ENCODE assay signal across 20 cellular contexts in the genomic region with DNA sequence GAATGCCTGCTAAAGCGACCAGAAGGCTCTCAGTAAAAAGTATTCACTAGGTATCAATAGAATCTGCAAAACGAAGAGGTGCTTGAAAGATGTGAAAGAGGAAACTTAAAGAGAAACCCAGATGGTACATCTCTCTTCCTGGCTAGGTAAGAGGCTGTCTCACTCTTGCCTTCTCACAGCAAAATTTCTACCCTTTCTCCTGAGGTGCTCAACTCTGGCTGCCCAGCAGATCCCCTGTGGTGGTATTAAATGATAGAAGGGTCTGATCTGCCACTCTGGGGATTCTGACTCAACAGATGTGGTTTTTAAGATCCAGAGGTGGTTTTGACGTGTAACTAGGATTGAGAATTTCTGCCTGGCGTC. TPM values are rescaled to one million over a fixed set of nuclear protein-coding genes. Genes with fewer than 3 reads are reported as not detected.
DNase-seq lines count a peak whose midpoint lies in the region; ATAC-seq lines count a peak whose summit lies in the region.
"Had no signal": no experiment of that assay in that cellular context is flagged by ENCODE, and none has a peak within 500 bp of the region (broad histone marks: within the 10 kb centered on the region; RNA-seq: fewer than 3 reads in every experiment).

No MANE protein-coding gene starts in this region.

- H3K9me3 Mint-ChIP-seq in CD4-positive, CD25-positive, alpha-beta regulatory T cell = peaks cover 0 to 4% (median 0%) of the 10 kb centered on the region in 7 donors
- no peaks in the 10 kb centered on the region for H3K9me3 Mint-ChIP-seq in T-helper 1 cell treated with Interleukin-12 subunit alpha and Interleukin-12 subunit beta and Interleukin-4 antibody, amounts not matched to agents 30 μg/mL and 1 μg/mL, for 36 hours
- H3K9me3 Mint-ChIP-seq: activated naive CD4-positive, alpha-beta T cell treated with anti-CD3 and anti-CD28 coated beads, Interleukin-2, amount 50 U/mL, for 24 hours; CD4-positive, alpha-beta memory T cell; central memory CD8-positive, alpha-beta T cell; neural crest cell had no signal

- ATAC-seq in CD4-positive, CD25-positive, alpha-beta regulatory T cell (ENCODE audit: low read depth in 2 of 2) = peak; percentile 28 to 53
- peak; percentile 65 for ATAC-seq in GM18498 (IDR thresholded peaks at IDR 0.05; ENCODE audit: unreplicated experiment)
- ATAC-seq: sciatic nerve had no signal

- H3K4me1 Mint-ChIP-seq in CD4-positive, CD25-positive, alpha-beta regulatory T cell = peaks cover 2 to 14% (median 8%) of the 10 kb centered on the region in 4 donors
- peaks cover 15% of the 10 kb centered on the region for H3K4me1 Mint-ChIP-seq in T-helper 1 cell treated with Interleukin-12 subunit alpha and Interleukin-12 subunit beta and Interleukin-4 antibody, amounts not matched to agents 30 μg/mL and 1 μg/mL, for 36 hours (ENCODE audit: low read depth)
- H3K4me1 Mint-ChIP-seq: central memory CD8-positive, alpha-beta T cell; neural crest cell had no signal

- H3K4me3 Mint-ChIP-seq in CD4-positive, CD25-positive, alpha-beta regulatory T cell = no peak overlapping the region
- peak overlapping the region; percentile 23 for H3K4me3 Mint-ChIP-seq in T-helper 1 cell treated with Interleukin-12 subunit alpha and Interleukin-12 subunit beta and Interleukin-4 antibody, amounts not matched to agents 30 μg/mL and 1 μg/mL, for 36 hours
- H3K4me3 Mint-ChIP-seq: activated naive CD4-positive, alpha-beta T cell treated with anti-CD3 and anti-CD28 coated beads, Interleukin-2, amount 50 U/mL, for 24 hours; central memory CD8-positive, alpha-beta T cell; neural crest cell had no signal

- WGBS in mesodermal cell (ENCODE audit: insufficient coverage in 2 of 2), 2 experiments = 83 to 86% methylated on average over 1 to 3 of the region's 4 CpGs

- peak in 1 of 3 donors; percentile 44 for DNase-seq in CD4-positive, CD25-positive, alpha-beta regulatory T cell
- DNase-seq in AG20443 (ENCODE audit: low spot score) (no peak), NCI-H2196 treated with DMSO at 0.1 percent for 48 hours (lab: John Stamatoyannopoulos, UW; ENCODE audit: unreplicated experiment) (no peak), NCI-H146 (lab: John Stamatoyannopoulos, UW) (no peak)
- DNase-seq: CD4-positive, alpha-beta memory T cell; dermis blood vessel endothelial cell; Karpas-422; MV-4-11; NCI-H1694 treated with DMSO at 0.1 percent for 48 hours; T-helper 9 cell; trophoblast cell; WERI-Rb-1 had no signal

- no peaks in the 10 kb centered on the region for H3K36me3 Mint-ChIP-seq in CD4-positive, CD25-positive, alpha-beta regulatory T cell
- H3K36me3 Mint-ChIP-seq in T-helper 1 cell treated with Interleukin-12 subunit alpha and Interleukin-12 subunit beta and Interleukin-4 antibody, amounts not matched to agents 30 μg/mL and 1 μg/mL, for 36 hours (ENCODE audit: low read depth) = peaks cover 1% of the 10 kb centered on the region
- H3K36me3 Mint-ChIP-seq: activated naive CD4-positive, alpha-beta T cell treated with anti-CD3 and anti-CD28 coated beads, Interleukin-2, amount 50 U/mL, for 24 hours; CD4-positive, alpha-beta memory T cell had no signal

- no peaks in the 10 kb centered on the region for H3K27me3 ChIP-seq in CD4-positive, CD25-positive, alpha-beta regulatory T cell (ENCODE audit: control insufficient read depth, insufficient read depth, low read length)

- no peak overlapping the region for H3K4me3 ChIP-seq in CD4-positive, CD25-positive, alpha-beta regulatory T cell (ENCODE audit: low read depth, low read length)
- H3K4me3 ChIP-seq in mesodermal cell (ENCODE audit: extremely low read depth, insufficient read depth, low read length, poor library complexity, severe bottlenecking) = no peak overlapping the region

- no peaks in the 10 kb centered on the region for H3K27me3 Mint-ChIP-seq in CD4-positive, CD25-positive, alpha-beta regulatory T cell
- peaks cover 10% of the 10 kb centered on the region for H3K27me3 Mint-ChIP-seq in T-helper 1 cell treated with Interleukin-12 subunit alpha and Interleukin-12 subunit beta and Interleukin-4 antibody, amounts not matched to agents 30 μg/mL and 1 μg/mL, for 36 hours (ENCODE audit: low read depth)
- H3K27me3 Mint-ChIP-seq: activated naive CD4-positive, alpha-beta T cell treated with anti-CD3 and anti-CD28 coated beads, Interleukin-2, amount 50 U/mL, for 24 hours; CD4-positive, alpha-beta memory T cell had no signal

- H3K27ac Mint-ChIP-seq in CD4-positive, CD25-positive, alpha-beta regulatory T cell = peak overlapping the region; percentile 8 to 66 (median 20)
- H3K27ac Mint-ChIP-seq in T-helper 1 cell treated with Interleukin-12 subunit alpha and Interleukin-12 subunit beta and Interleukin-4 antibody, amounts not matched to agents 30 μg/mL and 1 μg/mL, for 36 hours = peak overlapping the region; percentile 21

- H3K9me3 ChIP-seq in CD4-positive, CD25-positive, alpha-beta regulatory T cell (ENCODE audit: control insufficient read depth in 2 of 2, low read length in 2 of 2) = no peaks in the 10 kb centered on the region
- H3K9me3 ChIP-seq in mesodermal cell (ENCODE audit: control insufficient read depth, low read length) = no peaks in the 10 kb centered on the region

- H3K4me1 ChIP-seq in CD4-positive, CD25-positive, alpha-beta regulatory T cell (ENCODE audit: control insufficient read depth, insufficient read depth, low read length, poor library complexity, severe bottlenecking) = no peaks in the 10 kb centered on the region
- H3K4me1 ChIP-seq in mesodermal cell (ENCODE audit: control insufficient read depth, insufficient read depth, low read length, poor library complexity, severe bottlenecking) = peaks cover 17% of the 10 kb centered on the region

- no peak overlapping the region for H3K27ac ChIP-seq in CD4-positive, CD25-positive, alpha-beta regulatory T cell (ENCODE audit: insufficient read depth, low read length, poor library complexity, severe bottlenecking)
- H3K27ac ChIP-seq in mesodermal cell (ENCODE audit: low read depth, low read length, severe bottlenecking) = peak overlapping the region; percentile 74
- H3K27ac ChIP-seq: RWPE1, WERI-Rb-1 had no signal

- no peaks in the 10 kb centered on the region for H3K36me3 ChIP-seq in CD4-positive, CD25-positive, alpha-beta regulatory T cell (ENCODE audit: control insufficient read depth, insufficient read depth, low read length)
- H3K36me3 ChIP-seq in mesodermal cell (ENCODE audit: control insufficient read depth, insufficient read depth, low read length) = no peaks in the 10 kb centered on the region
- H3K36me3 ChIP-seq: WERI-Rb-1 had no signal

RNA-seq across cellular contexts. Expression of gene TSPAN5, which starts 14.9 kb away (rescaled TPM):
- total RNA-seq in CD4-positive, CD25-positive, alpha-beta regulatory T cell = 21.2 TPM
- 10 to 100 TPM; 38.8 to 52.7 (median 43.9) TPM for polyA plus RNA-seq in CD4-positive, CD25-positive, alpha-beta regulatory T cell
- polyA plus RNA-seq in mesodermal cell (2013, experiment 1 of 2) = 66.2 TPM
- 69.8 TPM for polyA plus RNA-seq in mesodermal cell (2013, experiment 2 of 2)
